Comparison of ENCODE assay signal across 8 cellular contexts in genomic region chr14:51652168-51653095, GRCh38. TPM values are rescaled to one million over a fixed set of nuclear protein-coding genes. Genes with fewer than 3 reads are reported as not detected.
A peak's percentile ranks its signal among the peaks of the same experiment; 100 is the strongest.
DNase-seq lines count a peak whose midpoint lies in the region; ATAC-seq and TF ChIP-seq lines count a peak whose summit lies in the region.

No MANE protein-coding gene starts in this region.

- DNase-seq in 8988T: peak; percentile 17
- peak; percentile 26 for DNase-seq in RWPE1 (ENCODE audit: low spot score)
- DNase-seq in cardiac fibroblast (ENCODE audit: low read depth in 2 of 2): no peak
- DNase-seq in left lobe of liver (ENCODE audit: low spot score): no peak
- DNase-seq in stimulated activated CD4-positive, alpha-beta T cell treated with anti-CD3 and anti-CD28 coated beads, TNF-alpha, amount 100 ng/mL, for 48 hours (ENCODE audit: low read depth in 3 of 3): peak in 2 of 3 donors; percentile 2 to 27
- no peak for DNase-seq in H4 (ENCODE audit: low spot score)

- H3K27ac ChIP-seq in RWPE1: peak overlapping the region; percentile 96

- CTCF ChIA-PET in RWPE1 (lab: Yijun Ruan, JAX): interaction anchor here (0.5 to 1.2 kb wide), 18 partner anchors 14 to 994 kb away, joined by 3 to 7 read pairs (median 3); no protein-coding TSS in a partner anchor

- TF ChIP-seq CTCF in RWPE1 (conservative IDR thresholded peaks at IDR 0.05; ENCODE audit: low read depth) (peak; percentile 29; the same call in 1 of the 2 replicates), cardiac fibroblast (IDR thresholded peaks at IDR 0.05; ENCODE audit: low read depth, low read length) (no peak)

- H3K4me3 ChIP-seq in cardiac fibroblast (replicated peaks in 1 of 2; ENCODE audit: low read depth in 2 of 2, low read length in 2 of 2): peak overlapping the region; percentile 74 to 93

- ATAC-seq in GM18520 (IDR thresholded peaks at IDR 0.05; ENCODE audit: unreplicated experiment) (peak; percentile 22), HG03025 (IDR thresholded peaks at IDR 0.05; ENCODE audit: low FRiP score, unreplicated experiment) (peak; percentile 41), left lobe of liver (peak; percentile 73)

- POLR2A ChIA-PET in RWPE1 (lab: Yijun Ruan, JAX; ENCODE audit: low non-redundant PET): no interaction called here

RNA-seq across cellular contexts. Expression of gene FRMD6, which starts 0.7 kb away (rescaled TPM):
- total RNA-seq in left lobe of liver: 5.6 TPM
- total RNA-seq in H4 (2014; rRNA removed; shearing (Covaris generic)): 58.1 and 72.8 TPM in 2 replicates

Comparison
In these comparisons a context has a peak if more than half of its experiments do, and no peak if none do; other contexts are left out.
1. DNase-seq: peak in 8988T (single experiment), RWPE1 (single experiment) and stimulated activated CD4-positive, alpha-beta T cell treated with anti-CD3 and anti-CD28 coated beads, TNF-alpha, amount 100 ng/mL, for 48 hours (2 of 3); none in cardiac fibroblast (0 of 2), left lobe of liver (single experiment) and H4 (single experiment).
2. ATAC-seq: peak in every context shown above with its lines; median percentile 73 in left lobe of liver; 41 in HG03025; 22 in GM18520.